10 cellular contexts compared by ENCODE assay signal in the genomic region with DNA sequence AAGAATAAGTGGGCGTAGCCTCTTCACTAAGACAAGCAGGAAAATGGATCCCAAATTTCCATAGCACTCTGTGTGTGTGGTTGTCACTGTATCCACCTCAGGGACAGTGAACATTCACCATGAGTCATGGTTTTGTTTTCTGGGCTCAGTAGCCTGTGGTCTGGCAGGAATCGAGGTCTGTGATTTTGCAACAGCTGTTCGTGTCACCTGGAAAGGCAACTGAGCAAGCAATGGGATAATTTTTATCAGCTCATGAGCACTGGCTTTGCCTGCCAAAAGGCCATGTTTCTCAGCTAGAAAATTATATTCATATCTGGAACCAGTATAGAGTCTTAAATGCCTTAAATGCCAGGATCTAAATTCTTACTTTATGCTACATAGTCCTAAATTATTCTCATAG.
DNase-seq lines count a peak whose midpoint lies in the region; ATAC-seq and TF ChIP-seq lines count a peak whose summit lies in the region.
"Had no signal": no experiment of that assay in that cellular context is flagged by ENCODE, and none has a peak within 500 bp of the region (broad histone marks: within the 10 kb centered on the region; RNA-seq: fewer than 3 reads in every experiment).

No MANE protein-coding gene starts in this region.

- no peak for ATAC-seq in GM21447 (IDR thresholded peaks at IDR 0.05; ENCODE audit: unreplicated experiment)

- no peak overlapping the region for H3K4me3 ChIP-seq in BE2C (ENCODE audit: low read depth, low read length)

- H3K36me3 ChIP-seq in BE2C = no peaks in the 10 kb centered on the region

- no peaks in the 10 kb centered on the region for H3K36me3 Mint-ChIP-seq in nephron (ENCODE audit: low read depth)
- H3K36me3 Mint-ChIP-seq in activated naive CD8-positive, alpha-beta T cell treated with anti-CD3 and anti-CD28 coated beads for 36 hours = no peaks in the 10 kb centered on the region

- TF ChIP-seq CTCF in BE2C (IDR thresholded peaks at IDR 0.05; ENCODE audit: low read depth, low read length) (no peak), nephron (IDR thresholded peaks at IDR 0.05; ENCODE audit: unreplicated experiment in 3 of 3) (no peak)

- no peaks in the 10 kb centered on the region for H3K27me3 Mint-ChIP-seq in nephron (ENCODE audit: low read depth)
- no peaks in the 10 kb centered on the region for H3K27me3 Mint-ChIP-seq in activated naive CD8-positive, alpha-beta T cell treated with anti-CD3 and anti-CD28 coated beads for 36 hours

- H3K4me1 ChIP-seq in BE2C = no peaks in the 10 kb centered on the region

- H3K9me3 ChIP-seq in BE2C = no peaks in the 10 kb centered on the region

- H3K27ac Mint-ChIP-seq in nephron = peak overlapping the region in 2 of 3 experiments; percentile 9 to 66
- no peak overlapping the region for H3K27ac Mint-ChIP-seq in activated naive CD8-positive, alpha-beta T cell treated with anti-CD3 and anti-CD28 coated beads for 36 hours

- H3K4me3 Mint-ChIP-seq in nephron = no peak overlapping the region
- no peak overlapping the region for H3K4me3 Mint-ChIP-seq in activated naive CD8-positive, alpha-beta T cell treated with anti-CD3 and anti-CD28 coated beads for 36 hours

- peaks cover under 1% of the 10 kb centered on the region for H3K9me3 Mint-ChIP-seq in nephron
- no peaks in the 10 kb centered on the region for H3K9me3 Mint-ChIP-seq in activated naive CD8-positive, alpha-beta T cell treated with anti-CD3 and anti-CD28 coated beads for 36 hours

- peak; percentile 22 for DNase-seq in BE2C
- DNase-seq in LoVo (ENCODE audit: low spot score) = peak; percentile 54
- peak; percentile 87 for DNase-seq in dedifferentiated amniotic fluid mesenchymal stem cell (ENCODE audit: extremely low spot score)
- DNase-seq in stimulated activated CD4-positive, alpha-beta T cell treated with anti-CD3 and anti-CD28 coated beads, Interleukin-4, amount 100 ng/mL, for 1 hour = no peak
- no peak for DNase-seq in SK-N-DZ (ENCODE audit: low spot score)
- DNase-seq in activated naive CD8-positive, alpha-beta T cell treated with anti-CD3 and anti-CD28 coated beads for 36 hours = no peak
- DNase-seq: effector CD4-positive, alpha-beta T cell; T-helper 2 cell had no signal

- H3K27me3 ChIP-seq in BE2C = no peaks in the 10 kb centered on the region

- peaks cover 21% of the 10 kb centered on the region for H3K4me1 Mint-ChIP-seq in nephron
- no peaks in the 10 kb centered on the region for H3K4me1 Mint-ChIP-seq in activated naive CD8-positive, alpha-beta T cell treated with anti-CD3 and anti-CD28 coated beads for 36 hours

Comparison
In these comparisons a context has a peak if more than half of its experiments do, and no peak if none do; other contexts are left out.
1. DNase-seq: peak in BE2C (single experiment), LoVo (single experiment) and dedifferentiated amniotic fluid mesenchymal stem cell (single experiment); none in stimulated activated CD4-positive, alpha-beta T cell treated with anti-CD3 and anti-CD28 coated beads, Interleukin-4, amount 100 ng/mL, for 1 hour (single experiment), SK-N-DZ (single experiment) and activated naive CD8-positive, alpha-beta T cell treated with anti-CD3 and anti-CD28 coated beads for 36 hours (single experiment).